Comparison of ENCODE assay signal across 21 cellular contexts in genomic region chr20:11935754-11936551, GRCh38. TPM values are rescaled to one million over a fixed set of nuclear protein-coding genes. Genes with fewer than 3 reads are reported as not detected.
A peak's percentile ranks its signal among the peaks of the same experiment; 100 is the strongest.
DNase-seq lines count a peak whose midpoint lies in the region; ATAC-seq and TF ChIP-seq lines count a peak whose summit lies in the region.
"Had no signal": no experiment of that assay in that cellular context is flagged by ENCODE, and none has a peak within 500 bp of the region (broad histone marks: within the 10 kb centered on the region; RNA-seq: fewer than 3 reads in every experiment).

No MANE protein-coding gene starts in this region.

- no peak overlapping the region for H3K4me2 ChIP-seq in smooth muscle cell
- H3K4me2 ChIP-seq: SK-N-SH had no signal

- H3K79me2 ChIP-seq in smooth muscle cell (ENCODE audit: low read depth) = no peaks in the 10 kb centered on the region

- H3K4me3 Mint-ChIP-seq in endodermal cell = no peak overlapping the region
- H3K4me3 Mint-ChIP-seq: activated CD8-positive, alpha-beta memory T cell treated with anti-CD3 and anti-CD28 coated beads, Interleukin-2, amount 10 ng/mL, durations not matched to agents 7 days and 5 days; CD4-positive, CD25-positive, alpha-beta regulatory T cell; IgD-negative memory B cell had no signal

- H3K4me1 ChIP-seq in endodermal cell (ENCODE audit: control insufficient read depth, insufficient read depth, low read length) (peaks cover 4% of the 10 kb centered on the region), smooth muscle cell (ENCODE audit: low read depth) (no peaks in the 10 kb centered on the region)
- H3K4me1 ChIP-seq: left ventricle myocardium inferior had no signal

- H3K4me3 ChIP-seq in endodermal cell (ENCODE audit: low read length) (no peak overlapping the region), smooth muscle cell (no peak overlapping the region)
- H3K4me3 ChIP-seq: left ventricle myocardium inferior had no signal

- no peak overlapping the region for H3K27ac ChIP-seq in endodermal cell (ENCODE audit: low read depth, low read length)
- no peak overlapping the region for H3K27ac ChIP-seq in smooth muscle cell (ENCODE audit: low read depth)
- H3K27ac ChIP-seq: left ventricle myocardium inferior had no signal

- H3K9ac ChIP-seq in endodermal cell (ENCODE audit: extremely low read depth, low read length, poor library complexity, severe bottlenecking) (no peak overlapping the region), smooth muscle cell (ENCODE audit: low read depth) (no peak overlapping the region)
- H3K9ac ChIP-seq: SK-N-SH had no signal

- no peaks in the 10 kb centered on the region for H3F3A ChIP-seq in smooth muscle cell (ENCODE audit: low read depth)

- no peak for TF ChIP-seq CTCF in endodermal cell (conservative IDR thresholded peaks at IDR 0.05)
- no peak for TF ChIP-seq CTCF in smooth muscle cell (IDR thresholded peaks at IDR 0.05; ENCODE audit: borderline replicate concordance, insufficient read depth, poor library complexity, severe bottlenecking)

- no peak overlapping the region for H2AFZ ChIP-seq in smooth muscle cell (ENCODE audit: low read depth)

- no peaks in the 10 kb centered on the region for H3K36me3 ChIP-seq in endodermal cell (ENCODE audit: control insufficient read depth, insufficient read depth, low read length)
- no peaks in the 10 kb centered on the region for H3K36me3 ChIP-seq in smooth muscle cell (ENCODE audit: low read depth)
- H3K36me3 ChIP-seq: left ventricle myocardium inferior had no signal

- peaks cover 7% of the 10 kb centered on the region for H3K27me3 Mint-ChIP-seq in endodermal cell (ENCODE audit: insufficient read depth)
- H3K27me3 Mint-ChIP-seq: activated CD8-positive, alpha-beta memory T cell treated with anti-CD3 and anti-CD28 coated beads, Interleukin-2, amount 10 ng/mL, durations not matched to agents 7 days and 5 days; CD4-positive, CD25-positive, alpha-beta regulatory T cell; IgD-negative memory B cell had no signal

- H3K27me3 ChIP-seq in endodermal cell (ENCODE audit: control insufficient read depth, insufficient read depth, low read length, poor library complexity, severe bottlenecking) (no peaks in the 10 kb centered on the region), smooth muscle cell (ENCODE audit: low read depth) (no peaks in the 10 kb centered on the region)

- H3K4me1 Mint-ChIP-seq in endodermal cell = peaks cover 15% of the 10 kb centered on the region
- H3K4me1 Mint-ChIP-seq: activated CD8-positive, alpha-beta memory T cell treated with anti-CD3 and anti-CD28 coated beads, Interleukin-2, amount 10 ng/mL, durations not matched to agents 7 days and 5 days; CD4-positive, CD25-positive, alpha-beta regulatory T cell; IgD-negative memory B cell had no signal

- no peaks in the 10 kb centered on the region for H3K36me3 Mint-ChIP-seq in endodermal cell (ENCODE audit: low read depth)
- H3K36me3 Mint-ChIP-seq: activated CD8-positive, alpha-beta memory T cell treated with anti-CD3 and anti-CD28 coated beads, Interleukin-2, amount 10 ng/mL, durations not matched to agents 7 days and 5 days; CD4-positive, CD25-positive, alpha-beta regulatory T cell; IgD-negative memory B cell had no signal

- WGBS in endodermal cell (ENCODE audit: insufficient coverage in 1 of 2, insufficient read length in 1 of 2), 2 experiments = 82% methylated on average over 10 to 12 of the region's 12 CpGs
- 79% methylated on average over 12 of the region's 12 CpGs for WGBS in smooth muscle cell (ENCODE audit: low lambda C conversion rate)

- no peak overlapping the region for H3K27ac Mint-ChIP-seq in endodermal cell
- H3K27ac Mint-ChIP-seq: activated CD8-positive, alpha-beta memory T cell treated with anti-CD3 and anti-CD28 coated beads, Interleukin-2, amount 10 ng/mL, durations not matched to agents 7 days and 5 days; CD4-positive, CD25-positive, alpha-beta regulatory T cell; IgD-negative memory B cell had no signal

- H3K9me3 ChIP-seq in endodermal cell (ENCODE audit: control insufficient read depth, low read length) (no peaks in the 10 kb centered on the region), smooth muscle cell (replicated peaks; ENCODE audit: low read depth) (no peaks in the 10 kb centered on the region)
- H3K9me3 ChIP-seq: left ventricle myocardium inferior, SK-N-SH had no signal

- H3K9me3 Mint-ChIP-seq in endodermal cell = no peaks in the 10 kb centered on the region

- DNase-seq in COR-L47 (lab: John Stamatoyannopoulos, UW) (peak; percentile 95), NCI-H1105 treated with DMSO at 0.1 percent for 48 hours (lab: John Stamatoyannopoulos, UW) (peak; percentile 77), NCI-H2227 (lab: John Stamatoyannopoulos, UW; ENCODE audit: unreplicated experiment) (peak; percentile 74), endodermal cell (peak; percentile 52), smooth muscle cell (lab: John Stamatoyannopoulos, UW; ENCODE audit: unreplicated experiment) (no peak), AG20443 (ENCODE audit: low spot score) (no peak)
- DNase-seq: ACHN; activated CD4-positive, alpha-beta T cell treated with anti-CD3 and anti-CD28 coated beads for 1 hour; activated CD8-positive, alpha-beta memory T cell treated with anti-CD3 and anti-CD28 coated beads, Interleukin-2, amount 10 ng/mL, durations not matched to agents 7 days and 5 days; CD4-positive, CD25-positive, alpha-beta regulatory T cell; left ventricle myocardium inferior; MM.1S; NCI-H82; SK-N-SH; stimulated activated CD4-positive, alpha-beta T cell treated with anti-CD3 and anti-CD28 coated beads, Interleukin-2, amount 100 ng/mL, for 48 hours; T-helper 9 cell had no signal

- H4K20me1 ChIP-seq in smooth muscle cell (ENCODE audit: low read depth) = no peaks in the 10 kb centered on the region

- ATAC-seq in GM21786 (IDR thresholded peaks at IDR 0.05; ENCODE audit: unreplicated experiment) (no peak), GM18520 (IDR thresholded peaks at IDR 0.05; ENCODE audit: unreplicated experiment) (no peak)
- ATAC-seq: activated CD8-positive, alpha-beta memory T cell treated with anti-CD3 and anti-CD28 coated beads, Interleukin-2, amount 10 ng/mL, durations not matched to agents 7 days and 5 days; esophagus mucosa; Panc1 had no signal

RNA-seq across cellular contexts. Expression of gene BTBD3, which starts 18.3 kb away (rescaled TPM):
- total RNA-seq in endodermal cell = 100 to 1,000 TPM in 1 of 2 donors, 10 to 100 TPM in 1; 81.7 to 115 TPM
- polyA plus RNA-seq in endodermal cell (2013, experiment 1 of 2) = 67.5 TPM
- polyA plus RNA-seq in endodermal cell (2013, experiment 2 of 2) = 66.3 TPM
- total RNA-seq in smooth muscle cell = 65.2 and 70.1 TPM in 2 replicates
- 17.5 and 18.2 TPM in 2 replicates for polyA plus RNA-seq in smooth muscle cell
- polyA plus RNA-seq: IgD-negative memory B cell had no signal

Comparison
In these comparisons a context has a peak if more than half of its experiments do, and no peak if none do; other contexts are left out.
1. DNase-seq: peak in COR-L47 (single experiment), NCI-H1105 treated with DMSO at 0.1 percent for 48 hours (single experiment), NCI-H2227 (single experiment) and endodermal cell (single experiment); none in smooth muscle cell (single experiment) and AG20443 (single experiment).